27 cellular contexts compared by ENCODE assay signal in genomic region chr2:193373139-193373538, GRCh38.
"Had no signal": no experiment of that assay in that cellular context is flagged by ENCODE, and none has a peak within 500 bp of the region (broad histone marks: within the 10 kb centered on the region; RNA-seq: fewer than 3 reads in every experiment).

No MANE protein-coding gene starts in this region.

- H3K27ac Mint-ChIP-seq: immature natural killer cell; mesothelial cell of epicardium; natural killer cell treated with Interleukin-12 subunit alpha and Interleukin-12 subunit beta and Interleukin-15 and Interleukin-18, amount 100 ng/mL, for 72 hours; progenitor cell of endocrine pancreas; stimulated activated memory B cell treated with anti-CD40 and anti-IgM and Interleukin-4, amounts not matched to agents 10 μg/mL and 1 μg/mL and 100 μg/mL, for 72 hours; stimulated activated naive CD8-positive, alpha-beta T cell treated with anti-CD3 and anti-CD28 coated beads, Interleukin-15, amount 100 ng/mL, for 72 hours; type B pancreatic cell had no signal

- H3K27me3 Mint-ChIP-seq: naive B cell; natural killer cell treated with Interleukin-12 subunit alpha and Interleukin-12 subunit beta and Interleukin-15 and Interleukin-18, amount 100 ng/mL, for 72 hours; progenitor cell of endocrine pancreas; stimulated activated memory B cell treated with anti-CD40 and anti-IgM and Interleukin-4, amounts not matched to agents 10 μg/mL and 1 μg/mL and 100 μg/mL, for 72 hours; stimulated activated naive CD8-positive, alpha-beta T cell treated with anti-CD3 and anti-CD28 coated beads, Interleukin-15, amount 100 ng/mL, for 72 hours; type B pancreatic cell had no signal

- H3K4me2 ChIP-seq: smooth muscle cell had no signal

- H3K4me1 Mint-ChIP-seq: immature natural killer cell; mesothelial cell of epicardium; naive B cell; stimulated activated memory B cell treated with anti-CD40 and anti-IgM and Interleukin-4, amounts not matched to agents 10 μg/mL and 1 μg/mL and 100 μg/mL, for 72 hours had no signal

- DNase-seq: immature natural killer cell; kidney; left colon; left lung; lower lobe of right lung; mammary epithelial cell; mesenchymal stem cell; naive B cell; ovary; right lobe of liver; stimulated activated CD4-positive, alpha-beta T cell treated with anti-CD3 and anti-CD28 coated beads, Interleukin-1b, Interleukin-23, amount 100 ng/mL, for 48 hours; stimulated activated CD4-positive, alpha-beta T cell treated with anti-CD3 and anti-CD28 coated beads, Interleukin-2, amount 100 ng/mL, for 48 hours; stimulated activated CD4-positive, alpha-beta T cell treated with anti-CD3 and anti-CD28 coated beads, Interleukin-4, amount 100 ng/mL, for 4 hours; stimulated activated CD8-positive, alpha-beta memory T cell treated with anti-CD3 and anti-CD28 coated beads, Interleukin-4, amount 100 ng/mL, for 48 hours; stimulated activated naive CD4-positive, alpha-beta T cell treated with Interleukin-2 at 50 U/mL for 16 hours; stimulated activated naive CD8-positive, alpha-beta T cell treated with anti-CD3 and anti-CD28 coated beads, Interleukin-15, amount 100 ng/mL, for 72 hours; substantia nigra; uterus had no signal

- H3K4me3 Mint-ChIP-seq: immature natural killer cell; mesothelial cell of epicardium; naive B cell; natural killer cell treated with Interleukin-12 subunit alpha and Interleukin-12 subunit beta and Interleukin-15 and Interleukin-18, amount 100 ng/mL, for 72 hours; stimulated activated memory B cell treated with anti-CD40 and anti-IgM and Interleukin-4, amounts not matched to agents 10 μg/mL and 1 μg/mL and 100 μg/mL, for 72 hours; stimulated activated naive CD8-positive, alpha-beta T cell treated with anti-CD3 and anti-CD28 coated beads, Interleukin-15, amount 100 ng/mL, for 72 hours; type B pancreatic cell had no signal

- H3K27me3 ChIP-seq: left lung, ovary, right atrium auricular region, right lobe of liver, tibial nerve, uterus had no signal

- FAIRE-seq: islet of Langerhans, kidney had no signal

- H3K36me3 ChIP-seq: left lung, lower lobe of right lung, ovary, right atrium auricular region, right lobe of liver, tibial nerve, uterus had no signal

- ATAC-seq: left colon; left lung; lower lobe of right lung; natural killer cell treated with Interleukin-12 subunit alpha and Interleukin-12 subunit beta and Interleukin-15 and Interleukin-18, amount 100 ng/mL, for 72 hours; right lobe of liver; stimulated activated memory B cell treated with anti-CD40 and anti-IgM and Interleukin-4, amounts not matched to agents 10 μg/mL and 1 μg/mL and 100 μg/mL, for 72 hours; stimulated activated naive CD8-positive, alpha-beta T cell treated with anti-CD3 and anti-CD28 coated beads, Interleukin-15, amount 100 ng/mL, for 72 hours had no signal

- H3K9me3 Mint-ChIP-seq: mesothelial cell of epicardium; stimulated activated memory B cell treated with anti-CD40 and anti-IgM and Interleukin-4, amounts not matched to agents 10 μg/mL and 1 μg/mL and 100 μg/mL, for 72 hours; stimulated activated naive CD8-positive, alpha-beta T cell treated with anti-CD3 and anti-CD28 coated beads, Interleukin-15, amount 100 ng/mL, for 72 hours; type B pancreatic cell had no signal

- H3K4me3 ChIP-seq: left lung, lower lobe of right lung, ovary, right atrium auricular region, right lobe of liver, smooth muscle cell, tibial nerve, uterus had no signal

- H3K27ac ChIP-seq: left lung, lower lobe of right lung, ovary, right atrium auricular region, right lobe of liver, tibial nerve, uterus had no signal

- H3K36me3 Mint-ChIP-seq: mesothelial cell of epicardium; naive B cell; stimulated activated memory B cell treated with anti-CD40 and anti-IgM and Interleukin-4, amounts not matched to agents 10 μg/mL and 1 μg/mL and 100 μg/mL, for 72 hours; type B pancreatic cell had no signal

- H3K4me1 ChIP-seq: left lung, lower lobe of right lung, right atrium auricular region, right lobe of liver, tibial nerve, uterus had no signal

- H3K9me3 ChIP-seq: left lung, lower lobe of right lung, ovary, right atrium auricular region, right lobe of liver, tibial nerve, uterus had no signal
